Comparison of ENCODE assay signal across 1 cellular context in the genomic region with DNA sequence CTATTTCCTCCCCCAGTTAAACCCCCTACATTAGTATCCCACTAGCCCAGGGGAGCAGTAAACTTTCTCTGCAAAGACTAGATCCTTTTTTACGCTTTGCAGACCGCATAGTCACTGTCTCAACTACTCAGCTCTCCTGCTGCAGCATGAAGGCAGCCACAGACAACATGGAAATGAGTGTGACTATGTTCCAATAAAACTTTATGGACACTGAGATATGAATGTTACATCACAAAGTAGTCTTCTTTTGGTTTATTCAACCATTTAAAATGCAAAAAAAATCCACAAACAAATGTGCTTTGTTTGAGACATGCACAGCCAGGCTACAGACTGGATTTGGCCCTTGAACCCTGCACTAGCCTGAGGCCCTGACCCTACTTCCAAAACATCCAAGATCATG.
TF ChIP-seq lines count a peak whose summit lies in the region.

No MANE protein-coding gene starts in this region.

TF ChIP-seq in neural cell, 6 proteins besides CTCF, POLR2A, EP300 and RAD21 (continued from another document):
- TF ChIP-seq MXI1 (conservative IDR thresholded peaks at IDR 0.05; ENCODE audit: poor library complexity, severe bottlenecking), result no peak
- no peak for TF ChIP-seq POLR2AphosphoS5 (IDR thresholded peaks at IDR 0.05)
- TF ChIP-seq SMC3 (conservative IDR thresholded peaks at IDR 0.05; ENCODE audit: poor library complexity), result no peak
- TF ChIP-seq TAF1 (IDR thresholded peaks at IDR 0.05; ENCODE audit: low read depth), result no peak
TF ChIP-seq in neural cell: peak in this region for 0.
